ENCODE assay signal across 20 cellular contexts in the genomic region with DNA sequence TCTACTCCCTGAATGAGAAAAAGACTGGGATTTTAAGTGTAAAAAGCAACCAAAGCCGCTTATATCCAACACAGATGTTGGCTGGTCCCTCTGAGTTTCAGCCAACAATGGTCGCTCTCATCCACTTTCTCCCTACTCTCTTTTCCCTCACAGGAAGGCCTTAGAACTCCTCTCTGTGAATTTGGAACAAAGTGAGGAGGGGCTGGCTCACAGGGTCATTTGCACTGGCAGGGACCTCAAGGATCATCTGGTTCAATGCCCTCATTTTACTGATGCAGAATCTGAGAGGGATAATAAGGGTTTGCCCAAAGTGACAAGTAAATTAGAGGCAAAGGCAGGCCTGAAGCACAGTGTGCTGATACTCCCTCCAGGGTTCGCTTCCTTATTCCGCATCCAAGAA.
DNase-seq lines count a peak whose midpoint lies in the region; ATAC-seq and TF ChIP-seq lines count a peak whose summit lies in the region.
"Had no signal": no experiment of that assay in that cellular context is flagged by ENCODE, and none has a peak within 500 bp of the region (broad histone marks: within the 10 kb centered on the region; RNA-seq: fewer than 3 reads in every experiment).

No MANE protein-coding gene starts in this region.

- WGBS in right cardiac atrium = 74% methylated on average over 4 of the region's 4 CpGs
- no CpG with 5 or more reads among the region's 4 CpGs for WGBS in trophoblast cell (ENCODE audit: extremely low coverage, insufficient coverage, insufficient read length)
- 67 to 73% methylated on average over 4 of the region's 4 CpGs for WGBS in testis, 2 donors

- H3K23ac ChIP-seq in trophoblast cell (ENCODE audit: low read length) = no peak overlapping the region

- DNase-seq in chondrocyte (ENCODE audit: low spot score) (no peak), right cardiac atrium (no peak), trophoblast cell (no peak), testis (no peak), GM20000 (ENCODE audit: low spot score) (no peak), NCI-H1105 treated with DMSO at 0.1 percent for 48 hours (lab: John Stamatoyannopoulos, UW) (no peak), activated gamma-delta T cell treated with Interleukin-2 at 50 U/mL for 16 hours (no peak)
- DNase-seq: activated CD4-positive, alpha-beta memory T cell treated with anti-CD3 and anti-CD28 coated beads for 36 hours; activated naive CD4-positive, alpha-beta T cell treated with anti-CD3 and anti-CD28 coated beads, Interleukin-2, amount 10 ng/mL, durations not matched to agents 7 days and 5 days; activated T-cell treated with anti-CD3 and anti-CD28 coated beads, Interleukin-2, amount 50 U/mL, for 1 hour; DMS 273 treated with DMSO at 0.1 percent for 48 hours; GF-D8; HCEC 1CT; NCI-H526 treated with DMSO at 0.1 percent for 48 hours; OCI-M1; stimulated activated CD4-positive, alpha-beta T cell treated with anti-CD3 and anti-CD28 coated beads, Interleukin-1b, Interleukin-23, amount 100 ng/mL, for 48 hours; stimulated activated naive CD8-positive, alpha-beta T cell treated with anti-CD3 and anti-CD28 coated beads, Interleukin-15, amount 100 ng/mL, for 72 hours; T-helper 2 cell had no signal

- H3K27ac Mint-ChIP-seq in chondrocyte (ENCODE audit: unreplicated experiment) = peak overlapping the region; percentile 38
- H3K27ac Mint-ChIP-seq: activated CD4-positive, alpha-beta memory T cell treated with anti-CD3 and anti-CD28 coated beads for 36 hours; activated naive CD4-positive, alpha-beta T cell treated with anti-CD3 and anti-CD28 coated beads, Interleukin-2, amount 10 ng/mL, durations not matched to agents 7 days and 5 days; stimulated activated naive CD8-positive, alpha-beta T cell treated with anti-CD3 and anti-CD28 coated beads, Interleukin-15, amount 100 ng/mL, for 72 hours had no signal

- no peaks in the 10 kb centered on the region for H3K27me3 ChIP-seq in right cardiac atrium (ENCODE audit: control insufficient read depth, insufficient read depth)
- H3K27me3 ChIP-seq in trophoblast cell (ENCODE audit: insufficient read depth, low read length) = no peaks in the 10 kb centered on the region
- H3K27me3 ChIP-seq in testis = no peaks in the 10 kb centered on the region

- peaks cover 2% of the 10 kb centered on the region for H3K4me1 ChIP-seq in right cardiac atrium (ENCODE audit: control insufficient read depth, insufficient read depth, low read length)
- peaks cover 12 to 15% of the 10 kb centered on the region in 2 experiments for H3K4me1 ChIP-seq in trophoblast cell (ENCODE audit: control insufficient read depth in 1 of 2, insufficient read depth in 2 of 2, low read length in 2 of 2)
- peaks cover 6% of the 10 kb centered on the region for H3K4me1 ChIP-seq in testis

- no peak overlapping the region for H3K9ac ChIP-seq in trophoblast cell (ENCODE audit: low read length)

- H3K36me3 Mint-ChIP-seq in chondrocyte (ENCODE audit: low read depth) = no peaks in the 10 kb centered on the region
- H3K36me3 Mint-ChIP-seq: activated CD4-positive, alpha-beta memory T cell treated with anti-CD3 and anti-CD28 coated beads for 36 hours; activated naive CD4-positive, alpha-beta T cell treated with anti-CD3 and anti-CD28 coated beads, Interleukin-2, amount 10 ng/mL, durations not matched to agents 7 days and 5 days had no signal

- H3K27me3 Mint-ChIP-seq in chondrocyte (ENCODE audit: low read depth) = no peaks in the 10 kb centered on the region

- TF ChIP-seq CTCF in chondrocyte (IDR thresholded peaks at IDR 0.05) (no peak), testis (IDR thresholded peaks at IDR 0.05) (no peak), GM20000 (IDR thresholded peaks at IDR 0.05; ENCODE audit: extremely low read depth, missing control alignments) (no peak)

- no peaks in the 10 kb centered on the region for H3K9me3 ChIP-seq in right cardiac atrium (ENCODE audit: control insufficient read depth, low read length)
- no peaks in the 10 kb centered on the region for H3K9me3 ChIP-seq in trophoblast cell (ENCODE audit: insufficient read depth, low read depth, low read length)
- H3K9me3 ChIP-seq in testis = no peaks in the 10 kb centered on the region
- H3K9me3 ChIP-seq: neutrophil had no signal

- peak overlapping the region; percentile 75 for H3K4ac ChIP-seq in trophoblast cell (ENCODE audit: low read depth, low read length)

- H4K12ac ChIP-seq in trophoblast cell (ENCODE audit: low read depth, low read length) = no peak overlapping the region

- no peak overlapping the region for H4K91ac ChIP-seq in trophoblast cell (ENCODE audit: low read depth, low read length)

- H3K4me1 Mint-ChIP-seq in chondrocyte (ENCODE audit: low read depth) = peaks cover 45% of the 10 kb centered on the region
- H3K4me1 Mint-ChIP-seq: activated naive CD4-positive, alpha-beta T cell treated with anti-CD3 and anti-CD28 coated beads, Interleukin-2, amount 10 ng/mL, durations not matched to agents 7 days and 5 days; stimulated activated naive CD8-positive, alpha-beta T cell treated with anti-CD3 and anti-CD28 coated beads, Interleukin-15, amount 100 ng/mL, for 72 hours had no signal

- no peak overlapping the region for H4K8ac ChIP-seq in trophoblast cell (ENCODE audit: low read depth, low read length)

- peaks cover 3% of the 10 kb centered on the region for H3K79me2 ChIP-seq in trophoblast cell (ENCODE audit: control insufficient read depth, insufficient read depth, low read length, poor library complexity)

- H2BK120ac ChIP-seq in trophoblast cell (ENCODE audit: insufficient read depth, low read length, poor library complexity) = no peak overlapping the region

- ATAC-seq in right cardiac atrium (peak; percentile 14 to 24), GM19023 (IDR thresholded peaks at IDR 0.05; ENCODE audit: unreplicated experiment) (no peak)
- ATAC-seq: stimulated activated naive CD8-positive, alpha-beta T cell treated with anti-CD3 and anti-CD28 coated beads, Interleukin-15, amount 100 ng/mL, for 72 hours had no signal

- no peak overlapping the region for H2BK5ac ChIP-seq in trophoblast cell (ENCODE audit: low read depth, low read length, poor library complexity)

- H3K4me3 ChIP-seq in right cardiac atrium (ENCODE audit: low read length) (no peak overlapping the region), trophoblast cell (ENCODE audit: low read depth, low read length) (no peak overlapping the region), testis (no peak overlapping the region)

- H3K4me3 Mint-ChIP-seq in chondrocyte (ENCODE audit: unreplicated experiment) = no peak overlapping the region
- H3K4me3 Mint-ChIP-seq: activated CD4-positive, alpha-beta memory T cell treated with anti-CD3 and anti-CD28 coated beads for 36 hours; activated naive CD4-positive, alpha-beta T cell treated with anti-CD3 and anti-CD28 coated beads, Interleukin-2, amount 10 ng/mL, durations not matched to agents 7 days and 5 days; stimulated activated naive CD8-positive, alpha-beta T cell treated with anti-CD3 and anti-CD28 coated beads, Interleukin-15, amount 100 ng/mL, for 72 hours had no signal

- H2AFZ ChIP-seq in trophoblast cell (ENCODE audit: insufficient read depth, low read length, poor library complexity) = no peak overlapping the region

- no peaks in the 10 kb centered on the region for H3K79me1 ChIP-seq in trophoblast cell (ENCODE audit: low read length)

- H3K27ac ChIP-seq in right cardiac atrium (ENCODE audit: low read length) (peak overlapping the region; percentile 43), trophoblast cell (ENCODE audit: low read depth, low read length) (no peak overlapping the region), testis (peak overlapping the region; percentile 1 to 76)
- H3K27ac ChIP-seq: neutrophil had no signal

- peak overlapping the region; percentile 36 for H2BK12ac ChIP-seq in trophoblast cell (ENCODE audit: low read length)

- intact Hi-C loops in right cardiac atrium (cut with DNase I) (no loop called here), testis (cut with DNase I; ENCODE audit: low total_unique reads) (no loop called here)

- peak overlapping the region; percentile 71 for H3K18ac ChIP-seq in trophoblast cell (ENCODE audit: low read length)

- no peak overlapping the region for H3K4me2 ChIP-seq in trophoblast cell (ENCODE audit: low read length)

- TF ChIP-seq POLR2A in testis (IDR thresholded peaks at IDR 0.05) = no peak

- no peak overlapping the region for H3K14ac ChIP-seq in trophoblast cell (ENCODE audit: low read length)

- no peaks in the 10 kb centered on the region for H3K9me3 Mint-ChIP-seq in chondrocyte (ENCODE audit: low read depth)
- H3K9me3 Mint-ChIP-seq: activated CD4-positive, alpha-beta memory T cell treated with anti-CD3 and anti-CD28 coated beads for 36 hours; activated naive CD4-positive, alpha-beta T cell treated with anti-CD3 and anti-CD28 coated beads, Interleukin-2, amount 10 ng/mL, durations not matched to agents 7 days and 5 days; stimulated activated naive CD8-positive, alpha-beta T cell treated with anti-CD3 and anti-CD28 coated beads, Interleukin-15, amount 100 ng/mL, for 72 hours had no signal

- H3K36me3 ChIP-seq in trophoblast cell (ENCODE audit: control insufficient read depth in 1 of 2, insufficient read depth in 2 of 2, low read length in 2 of 2) = peaks cover 3 to 7% of the 10 kb centered on the region in 2 experiments
- no peaks in the 10 kb centered on the region for H3K36me3 ChIP-seq in testis (ENCODE audit: low read depth, missing control alignments)
- H3K36me3 ChIP-seq: neutrophil had no signal

- H2AK5ac ChIP-seq in trophoblast cell (ENCODE audit: low read length) = no peak overlapping the region
